Comparison of ENCODE assay signal across 16 cellular contexts in genomic region chr13:101514100-101514499, GRCh38.
"Had no signal": no experiment of that assay in that cellular context is flagged by ENCODE, and none has a peak within 500 bp of the region (broad histone marks: within the 10 kb centered on the region; RNA-seq: fewer than 3 reads in every experiment).

No MANE protein-coding gene starts in this region.

- H3K27me3 ChIP-seq: brain microvascular endothelial cell, MG63, Peyer's patch, SJSA1 had no signal

- H3K4me3 ChIP-seq: MG63, Peyer's patch, SJSA1 had no signal

- H3K27ac ChIP-seq: brain microvascular endothelial cell, Peyer's patch, SJSA1, VCaP had no signal

- ATAC-seq: activated naive CD8-positive, alpha-beta T cell treated with anti-CD3 and anti-CD28 coated beads, Interleukin-2, amount 50 U/mL, for 24 hours; activated T-cell treated with anti-CD3 and anti-CD28 coated beads, Interleukin-2, amount 50 U/mL, for 4 hours had no signal

- H3K4me1 ChIP-seq: Peyer's patch had no signal

- H3K9me3 ChIP-seq: Peyer's patch, SJSA1 had no signal

- H3K36me3 ChIP-seq: brain microvascular endothelial cell, MG63, Peyer's patch, SJSA1 had no signal

- DNase-seq: activated B cell treated with CpG ODN at 0.5 μM for 24 hours; activated CD4-positive, alpha-beta memory T cell treated with anti-CD3 and anti-CD28 coated beads for 36 hours; activated CD4-positive, CD25-positive, alpha-beta regulatory T cell treated with anti-CD3 and anti-CD28 coated beads, Interleukin-2, amount 50 U/mL, for 72 hours; activated CD8-positive, alpha-beta memory T cell treated with anti-CD3 and anti-CD28 coated beads, Interleukin-2, amount 50 U/mL, for 4 hours; activated naive CD8-positive, alpha-beta T cell treated with anti-CD3 and anti-CD28 coated beads, Interleukin-2, amount 50 U/mL, for 24 hours; activated T-cell treated with anti-CD3 and anti-CD28 coated beads for 4 hours; activated T-cell treated with anti-CD3 and anti-CD28 coated beads, Interleukin-2, amount 50 U/mL, for 4 hours; amniotic stem cell; aorta; KG1; MG63; NCI-H2029 had no signal
